8 cellular contexts compared by ENCODE assay signal in genomic region chr3:184135911-184136260, GRCh38. TPM values are rescaled to one million over a fixed set of nuclear protein-coding genes. Genes with fewer than 3 reads are reported as not detected.
DNase-seq lines count a peak whose midpoint lies in the region; ATAC-seq, FAIRE-seq and TF ChIP-seq lines count a peak whose summit lies in the region.

No MANE protein-coding gene starts in this region.

- peak overlapping the region; percentile 82 for H3K4me2 ChIP-seq in HepG2 (ENCODE audit: low read depth, low read length)

- TF ChIP-seq EP300 in HepG2 (IDR thresholded peaks at IDR 0.05; ENCODE audit: low read depth in 2 of 2, low read length in 2 of 2) (no peak), HepG2 (CRISPR knock-in tag; IDR thresholded peaks at IDR 0.05; ENCODE audit: borderline replicate concordance) (no peak)

- peak overlapping the region; percentile 61 for H3K27ac ChIP-seq in HepG2 (ENCODE audit: extremely low read length, insufficient read depth, low read length)
- peak overlapping the region; percentile 96 for H3K27ac ChIP-seq in thymus (ENCODE audit: low read depth)

- H2AFZ ChIP-seq in HepG2 (ENCODE audit: low read length) = no peak overlapping the region

- no peaks in the 10 kb centered on the region for H3K9me3 Mint-ChIP-seq in activated CD8-positive, alpha-beta memory T cell treated with anti-CD3 and anti-CD28 coated beads, Interleukin-2, amount 10 ng/mL, durations not matched to agents 7 days and 5 days (ENCODE audit: low read depth)

- peaks cover 17% of the 10 kb centered on the region for H3K36me3 Mint-ChIP-seq in activated CD8-positive, alpha-beta memory T cell treated with anti-CD3 and anti-CD28 coated beads, Interleukin-2, amount 10 ng/mL, durations not matched to agents 7 days and 5 days

- H3K9me3 ChIP-seq in adipocyte (ENCODE audit: control insufficient read depth, low read length) (no peaks in the 10 kb centered on the region), HepG2 (ENCODE audit: low read length) (no peaks in the 10 kb centered on the region), thymus (ENCODE audit: control insufficient read depth) (no peaks in the 10 kb centered on the region)

- intact Hi-C loops in HepG2 (cut with micrococcal nuclease; ENCODE audit: unreplicated experiment) = loop anchor here (2.0 kb wide), 1 partner anchor 241 kb away; no protein-coding TSS in a partner anchor

- no peak for TF ChIP-seq CTCF in HepG2 (CRISPR knock-in tag; IDR thresholded peaks at IDR 0.05)

- in situ Hi-C loops in HepG2 (cut with HindIII; ENCODE audit: extremely low pct_ligation_motif_present, low pct_unique_long_range_greater_than_20kb) = loop anchor here (25.0 kb wide), 1 partner anchor 249 kb away; the partner anchor contains the start of gene PARL

- H3K27me3 ChIP-seq in adipocyte (replicated peaks; ENCODE audit: control insufficient read depth, insufficient read depth, low read length) = no peaks in the 10 kb centered on the region
- H3K27me3 ChIP-seq in HepG2 (ENCODE audit: control insufficient read depth in 1 of 2, insufficient read depth in 2 of 2, low read length in 2 of 2) = no peaks in the 10 kb centered on the region; a peak in 1 of 5 replicates
- no peaks in the 10 kb centered on the region for H3K27me3 ChIP-seq in thymus (ENCODE audit: control insufficient read depth, insufficient read depth)

- H3K9ac ChIP-seq in adipocyte (ENCODE audit: low read length) (peak overlapping the region; percentile 95), HepG2 (ENCODE audit: insufficient read depth, low read depth, low read length) (peak overlapping the region; percentile 89)

- POLR2A ChIA-PET in HepG2 (lab: Yijun Ruan, JAX) = interaction anchor here (0.6 to 2.8 kb wide), 7 partner anchors 11 to 106 kb away, joined by 3 to 28 read pairs (median 5); partner anchors contain the start of genes ABCF3 and DVL3

- no peak for DNase-seq in activated CD8-positive, alpha-beta memory T cell treated with anti-CD3 and anti-CD28 coated beads, Interleukin-2, amount 10 ng/mL, durations not matched to agents 7 days and 5 days
- DNase-seq in activated CD8-positive, alpha-beta memory T cell treated with anti-CD3 and anti-CD28 coated beads, Interleukin-2, amount 50 U/mL, for 48 hours = no peak
- DNase-seq in adipocyte (ENCODE audit: low read depth) (no peak), HepG2 (ENCODE audit: low spot score) (no peak), HPDE6-E6E7 (ENCODE audit: extremely low spot score) (no peak), C1 segment of cervical spinal cord (lab: John Stamatoyannopoulos, UW) (no peak)

- peak overlapping the region; percentile 89 for H3K27ac Mint-ChIP-seq in activated CD8-positive, alpha-beta memory T cell treated with anti-CD3 and anti-CD28 coated beads, Interleukin-2, amount 10 ng/mL, durations not matched to agents 7 days and 5 days

- H3K4me1 ChIP-seq in adipocyte (ENCODE audit: control insufficient read depth, insufficient read depth, low read length) = peaks cover 18% of the 10 kb centered on the region
- H3K4me1 ChIP-seq in HepG2 (ENCODE audit: insufficient read depth, low read length) = peaks cover 23% of the 10 kb centered on the region
- peaks cover 16% of the 10 kb centered on the region for H3K4me1 ChIP-seq in thymus (ENCODE audit: control insufficient read depth, insufficient read depth, low read length)

- TF ChIP-seq POLR2A in HepG2 (IDR thresholded peaks at IDR 0.05; ENCODE audit: insufficient read depth in 1 of 2, low read depth in 2 of 2, low read length in 2 of 2) = no peak

- no peaks in the 10 kb centered on the region for H3K27me3 Mint-ChIP-seq in activated CD8-positive, alpha-beta memory T cell treated with anti-CD3 and anti-CD28 coated beads, Interleukin-2, amount 10 ng/mL, durations not matched to agents 7 days and 5 days

- H3K79me2 ChIP-seq in HepG2 (ENCODE audit: insufficient read depth, low read length) = peaks cover 30% of the 10 kb centered on the region

- no peaks in the 10 kb centered on the region for H4K20me1 ChIP-seq in HepG2 (ENCODE audit: insufficient read depth, low read length)

- CTCF ChIA-PET in activated CD8-positive, alpha-beta memory T cell treated with anti-CD3 and anti-CD28 coated beads, Interleukin-2, amount 10 ng/mL, durations not matched to agents 7 days and 5 days (lab: Charles Lee) = interaction anchor here (1.3 to 2.3 kb wide), 5 partner anchors 9 to 252 kb away, joined by 3 to 9 read pairs (median 8); partner anchors contain the start of genes DVL3, EEF1AKMT4 and PARL
- CTCF ChIA-PET in HepG2 (lab: Yijun Ruan, JAX; ENCODE audit: low intra/inter-chr PET ratio, low total read pairs) = no interaction called here

- H3K4me3 ChIP-seq in adipocyte (ENCODE audit: low read length) (peak overlapping the region; percentile 98), HepG2 (replicated peaks in 1 of 3; ENCODE audit: insufficient read depth in 1 of 3, low read depth in 2 of 3, low read length in 3 of 3) (peak overlapping the region; percentile 86 to 94 (median 93)), thymus (ENCODE audit: low read length) (peak overlapping the region; percentile 89)

- 8% methylated on average over 9 of the region's 9 CpGs for WGBS in HepG2 (ENCODE audit: low lambda C conversion rate)
- 9% methylated on average over 9 of the region's 9 CpGs for WGBS in thymus

- no peak for ATAC-seq in activated CD8-positive, alpha-beta memory T cell treated with anti-CD3 and anti-CD28 coated beads, Interleukin-2, amount 10 ng/mL, durations not matched to agents 7 days and 5 days
- no peak for ATAC-seq in HepG2
- ATAC-seq in HG03095 (IDR thresholded peaks at IDR 0.05; ENCODE audit: unreplicated experiment) = no peak

- H3K36me3 ChIP-seq in adipocyte (ENCODE audit: control insufficient read depth, insufficient read depth, low read length, severe bottlenecking) (peaks cover 19% of the 10 kb centered on the region), HepG2 (replicated peaks in 1 of 2; ENCODE audit: control insufficient read depth in 1 of 2, insufficient read depth in 2 of 2, low read length in 2 of 2) (peaks cover 8 to 17% of the 10 kb centered on the region in 2 experiments; a peak in 4 of 5 replicates), thymus (ENCODE audit: control insufficient read depth, insufficient read depth) (peaks cover 6% of the 10 kb centered on the region)

- H3K4me1 Mint-ChIP-seq in activated CD8-positive, alpha-beta memory T cell treated with anti-CD3 and anti-CD28 coated beads, Interleukin-2, amount 10 ng/mL, durations not matched to agents 7 days and 5 days = peaks cover 31% of the 10 kb centered on the region

- no peak for TF ChIP-seq RAD21 in HepG2 (CRISPR knock-in tag; IDR thresholded peaks at IDR 0.05)

- BruUV-seq in HepG2 (replicated peaks; lab: Mats Ljungman, UMichigan) = no TSS peak

- H3K4me3 Mint-ChIP-seq in activated CD8-positive, alpha-beta memory T cell treated with anti-CD3 and anti-CD28 coated beads, Interleukin-2, amount 10 ng/mL, durations not matched to agents 7 days and 5 days = peak overlapping the region; percentile 94

- FAIRE-seq in HepG2 (lab: Jason Lieb, UNC) = no peak

RNA-seq across cellular contexts. Expression of gene EIF2B5, which starts 0.7 kb away (rescaled TPM):
- total RNA-seq in activated CD8-positive, alpha-beta memory T cell treated with anti-CD3 and anti-CD28 coated beads, Interleukin-2, amount 10 ng/mL, durations not matched to agents 7 days and 5 days = 10 to 100 TPM; 52.2 to 61.6 TPM
- 60.2 and 60.3 TPM in 2 replicates for total RNA-seq in HepG2 (2016; rRNA removed; fragmentation: Illumina TruSeq; extraction: Trizol)
- 13.3 and 14.4 TPM in 2 replicates for total RNA-seq in HepG2 (2016; cell fraction: cytosol; rRNA removed; fragmentation: Illumina TruSeq; extraction: Trizol; ENCODE audit: low read depth)
- total RNA-seq in HepG2 (2016; cell fraction: insoluble cytoplasmic fraction; rRNA removed; fragmentation: Illumina TruSeq; extraction: Trizol) = 56.4 and 59.3 TPM in 2 replicates
- total RNA-seq in HepG2 (2016; cell fraction: membrane; rRNA removed; fragmentation: Illumina TruSeq; extraction: Trizol) = 25.4 and 30.0 TPM in 2 replicates
- 46.2 and 46.9 TPM in 2 replicates for total RNA-seq in HepG2 (2016; cell fraction: nucleus; rRNA removed; fragmentation: Illumina TruSeq; extraction: Trizol)
- polyA plus RNA-seq in HepG2 (2011; rRNA removed) = 38.4 and 42.2 TPM in 2 replicates
- 31.2 and 31.6 TPM in 2 replicates for polyA plus RNA-seq in HepG2 (2011; cell fraction: cytosol; rRNA removed)
- 105 and 110 TPM in 2 replicates for polyA plus RNA-seq in HepG2 (2011; cell fraction: nucleus; rRNA removed)
- 31.8 and 34.3 TPM in 2 replicates for polyA plus RNA-seq in HepG2 (2012)
- polyA plus RNA-seq in HepG2 (2016; cell fraction: cytosol; fragmentation: Illumina TruSeq; extraction: Trizol; ENCODE audit: low read depth) = 12.5 and 14.4 TPM in 2 replicates
- 49.2 and 49.4 TPM in 2 replicates for polyA plus RNA-seq in HepG2 (2016; cell fraction: insoluble cytoplasmic fraction; fragmentation: Illumina TruSeq; extraction: Trizol; ENCODE audit: low read depth)
- polyA plus RNA-seq in HepG2 (2016; cell fraction: membrane; fragmentation: Illumina TruSeq; extraction: Trizol; ENCODE audit: low read depth) = 17.8 and 21.2 TPM in 2 replicates
- 79.9 and 81.6 TPM in 2 replicates for polyA plus RNA-seq in HepG2 (2016; cell fraction: nucleus; fragmentation: Illumina TruSeq; extraction: Trizol; ENCODE audit: insufficient read depth, low read depth)
- polyA minus RNA-seq in HepG2 (2011; rRNA and poly(A)+ RNA removed; ENCODE audit: low replicate concordance) = 63.6 and 87.1 TPM in 2 replicates
- polyA minus RNA-seq in HepG2 (2011; cell fraction: cytosol; rRNA and poly(A)+ RNA removed) = 14.2 and 16.3 TPM in 2 replicates
- polyA minus RNA-seq in HepG2 (2011; cell fraction: nucleus; rRNA and poly(A)+ RNA removed) = 53.6 and 66.0 TPM in 2 replicates
- 47.3 TPM for polyA plus RNA-seq in thymus

RNA-seq across cellular contexts. Expression of gene DVL3, which starts 19.3 kb away (rescaled TPM):
- 10 to 100 TPM; 42.6 to 44.2 TPM for total RNA-seq in activated CD8-positive, alpha-beta memory T cell treated with anti-CD3 and anti-CD28 coated beads, Interleukin-2, amount 10 ng/mL, durations not matched to agents 7 days and 5 days
- 25.4 and 29.0 TPM in 2 replicates for total RNA-seq in HepG2 (2016; rRNA removed; fragmentation: Illumina TruSeq; extraction: Trizol)
- total RNA-seq in HepG2 (2016; cell fraction: cytosol; rRNA removed; fragmentation: Illumina TruSeq; extraction: Trizol; ENCODE audit: low read depth) = 23.8 and 24.8 TPM in 2 replicates
- 20.5 and 27.5 TPM in 2 replicates for total RNA-seq in HepG2 (2016; cell fraction: insoluble cytoplasmic fraction; rRNA removed; fragmentation: Illumina TruSeq; extraction: Trizol)
- 52.6 and 55.8 TPM in 2 replicates for total RNA-seq in HepG2 (2016; cell fraction: membrane; rRNA removed; fragmentation: Illumina TruSeq; extraction: Trizol)
- total RNA-seq in HepG2 (2016; cell fraction: nucleus; rRNA removed; fragmentation: Illumina TruSeq; extraction: Trizol) = 28.8 and 35.1 TPM in 2 replicates
- polyA plus RNA-seq in HepG2 (2011; rRNA removed) (36.1 and 42.9 TPM in 2 replicates), thymus (26.0 TPM)
- polyA plus RNA-seq in HepG2 (2011; cell fraction: cytosol; rRNA removed) = 18.8 and 21.5 TPM in 2 replicates
- polyA plus RNA-seq in HepG2 (2011; cell fraction: nucleus; rRNA removed) = 166 and 190 TPM in 2 replicates
- polyA plus RNA-seq in HepG2 (2012) = 37.1 and 38.4 TPM in 2 replicates
- 40.0 and 43.8 TPM in 2 replicates for polyA plus RNA-seq in HepG2 (2016; cell fraction: cytosol; fragmentation: Illumina TruSeq; extraction: Trizol; ENCODE audit: low read depth)
- 28.4 and 42.1 TPM in 2 replicates for polyA plus RNA-seq in HepG2 (2016; cell fraction: insoluble cytoplasmic fraction; fragmentation: Illumina TruSeq; extraction: Trizol; ENCODE audit: low read depth)
- polyA plus RNA-seq in HepG2 (2016; cell fraction: membrane; fragmentation: Illumina TruSeq; extraction: Trizol; ENCODE audit: low read depth) = 59.8 and 69.8 TPM in 2 replicates
- polyA plus RNA-seq in HepG2 (2016; cell fraction: nucleus; fragmentation: Illumina TruSeq; extraction: Trizol; ENCODE audit: insufficient read depth, low read depth) = 134 and 135 TPM in 2 replicates
- polyA minus RNA-seq in HepG2 (2011; rRNA and poly(A)+ RNA removed; ENCODE audit: low replicate concordance) = 62.6 and 62.7 TPM in 2 replicates
- 24.4 and 29.1 TPM in 2 replicates for polyA minus RNA-seq in HepG2 (2011; cell fraction: cytosol; rRNA and poly(A)+ RNA removed)
- 50.5 and 58.6 TPM in 2 replicates for polyA minus RNA-seq in HepG2 (2011; cell fraction: nucleus; rRNA and poly(A)+ RNA removed)

RNA-seq across cellular contexts. Expression of gene AP2M1, which starts 38.8 kb away (rescaled TPM):
- total RNA-seq in activated CD8-positive, alpha-beta memory T cell treated with anti-CD3 and anti-CD28 coated beads, Interleukin-2, amount 10 ng/mL, durations not matched to agents 7 days and 5 days = 100 to 1,000 TPM; 218 to 230 TPM
- 124 and 126 TPM in 2 replicates for total RNA-seq in HepG2 (2016; rRNA removed; fragmentation: Illumina TruSeq; extraction: Trizol)
- 72.2 and 73.9 TPM in 2 replicates for total RNA-seq in HepG2 (2016; cell fraction: cytosol; rRNA removed; fragmentation: Illumina TruSeq; extraction: Trizol; ENCODE audit: low read depth)
- 120 and 132 TPM in 2 replicates for total RNA-seq in HepG2 (2016; cell fraction: insoluble cytoplasmic fraction; rRNA removed; fragmentation: Illumina TruSeq; extraction: Trizol)
- 105 and 110 TPM in 2 replicates for total RNA-seq in HepG2 (2016; cell fraction: membrane; rRNA removed; fragmentation: Illumina TruSeq; extraction: Trizol)
- total RNA-seq in HepG2 (2016; cell fraction: nucleus; rRNA removed; fragmentation: Illumina TruSeq; extraction: Trizol) = 55.3 and 71.0 TPM in 2 replicates
- polyA plus RNA-seq in HepG2 (2011; rRNA removed) = 146 and 189 TPM in 2 replicates
- 105 and 107 TPM in 2 replicates for polyA plus RNA-seq in HepG2 (2011; cell fraction: cytosol; rRNA removed)
- polyA plus RNA-seq in HepG2 (2011; cell fraction: nucleus; rRNA removed) = 190 and 200 TPM in 2 replicates
- 119 and 172 TPM in 2 replicates for polyA plus RNA-seq in HepG2 (2012)
- polyA plus RNA-seq in HepG2 (2016; cell fraction: cytosol; fragmentation: Illumina TruSeq; extraction: Trizol; ENCODE audit: low read depth) = 89.6 and 102 TPM in 2 replicates
- polyA plus RNA-seq in HepG2 (2016; cell fraction: insoluble cytoplasmic fraction; fragmentation: Illumina TruSeq; extraction: Trizol; ENCODE audit: low read depth) = 155 and 182 TPM in 2 replicates
- 110 and 116 TPM in 2 replicates for polyA plus RNA-seq in HepG2 (2016; cell fraction: membrane; fragmentation: Illumina TruSeq; extraction: Trizol; ENCODE audit: low read depth)
- polyA plus RNA-seq in HepG2 (2016; cell fraction: nucleus; fragmentation: Illumina TruSeq; extraction: Trizol; ENCODE audit: insufficient read depth, low read depth) = 139 and 149 TPM in 2 replicates
- polyA minus RNA-seq in HepG2 (2011; rRNA and poly(A)+ RNA removed; ENCODE audit: low replicate concordance) = 177 and 651 TPM in 2 replicates
- 51.9 and 58.8 TPM in 2 replicates for polyA minus RNA-seq in HepG2 (2011; cell fraction: cytosol; rRNA and poly(A)+ RNA removed)
- polyA minus RNA-seq in HepG2 (2011; cell fraction: nucleus; rRNA and poly(A)+ RNA removed) = 68.9 and 87.9 TPM in 2 replicates
- 165 TPM for polyA plus RNA-seq in thymus

RNA-seq across cellular contexts. Expression of gene HTR3E, which starts 39.0 kb away (rescaled TPM):
- not detected for total RNA-seq in activated CD8-positive, alpha-beta memory T cell treated with anti-CD3 and anti-CD28 coated beads, Interleukin-2, amount 10 ng/mL, durations not matched to agents 7 days and 5 days
- total RNA-seq in HepG2 (2016; rRNA removed; fragmentation: Illumina TruSeq; extraction: Trizol) = not detected in 2 replicates
- not detected in 2 replicates for total RNA-seq in HepG2 (2016; cell fraction: cytosol; rRNA removed; fragmentation: Illumina TruSeq; extraction: Trizol; ENCODE audit: low read depth)
- total RNA-seq in HepG2 (2016; cell fraction: insoluble cytoplasmic fraction; rRNA removed; fragmentation: Illumina TruSeq; extraction: Trizol) = not detected in 2 replicates
- not detected in 2 replicates for total RNA-seq in HepG2 (2016; cell fraction: membrane; rRNA removed; fragmentation: Illumina TruSeq; extraction: Trizol)
- total RNA-seq in HepG2 (2016; cell fraction: nucleus; rRNA removed; fragmentation: Illumina TruSeq; extraction: Trizol) = not detected in 2 replicates
- not detected in 2 replicates for polyA plus RNA-seq in HepG2 (2011; rRNA removed)
- polyA plus RNA-seq in HepG2 (2011; cell fraction: cytosol; rRNA removed) = not detected in 2 replicates
- polyA plus RNA-seq in HepG2 (2011; cell fraction: nucleus; rRNA removed) = not detected in 2 replicates
- polyA plus RNA-seq in HepG2 (2012) = not detected in 2 replicates
- polyA plus RNA-seq in HepG2 (2016; cell fraction: cytosol; fragmentation: Illumina TruSeq; extraction: Trizol; ENCODE audit: low read depth) = not detected in 2 replicates
- polyA plus RNA-seq in HepG2 (2016; cell fraction: insoluble cytoplasmic fraction; fragmentation: Illumina TruSeq; extraction: Trizol; ENCODE audit: low read depth) = not detected in 2 replicates
- not detected in 2 replicates for polyA plus RNA-seq in HepG2 (2016; cell fraction: membrane; fragmentation: Illumina TruSeq; extraction: Trizol; ENCODE audit: low read depth)
- polyA plus RNA-seq in HepG2 (2016; cell fraction: nucleus; fragmentation: Illumina TruSeq; extraction: Trizol; ENCODE audit: insufficient read depth, low read depth) = not detected in 2 replicates
- polyA minus RNA-seq in HepG2 (2011; rRNA and poly(A)+ RNA removed; ENCODE audit: low replicate concordance) = not detected in 2 replicates
- polyA minus RNA-seq in HepG2 (2011; cell fraction: cytosol; rRNA and poly(A)+ RNA removed) = not detected in 2 replicates
- polyA minus RNA-seq in HepG2 (2011; cell fraction: nucleus; rRNA and poly(A)+ RNA removed) = not detected in 2 replicates
- 0.05 TPM for polyA plus RNA-seq in thymus

RNA-seq across cellular contexts. Expression of gene ABCF3, which starts 50.1 kb away (rescaled TPM):
- 10 to 100 TPM; 57.6 to 60.2 TPM for total RNA-seq in activated CD8-positive, alpha-beta memory T cell treated with anti-CD3 and anti-CD28 coated beads, Interleukin-2, amount 10 ng/mL, durations not matched to agents 7 days and 5 days
- 32.7 and 38.8 TPM in 2 replicates for total RNA-seq in HepG2 (2016; rRNA removed; fragmentation: Illumina TruSeq; extraction: Trizol)
- total RNA-seq in HepG2 (2016; cell fraction: cytosol; rRNA removed; fragmentation: Illumina TruSeq; extraction: Trizol; ENCODE audit: low read depth) = 7.0 and 8.6 TPM in 2 replicates
- total RNA-seq in HepG2 (2016; cell fraction: insoluble cytoplasmic fraction; rRNA removed; fragmentation: Illumina TruSeq; extraction: Trizol) = 30.5 and 38.2 TPM in 2 replicates
- total RNA-seq in HepG2 (2016; cell fraction: membrane; rRNA removed; fragmentation: Illumina TruSeq; extraction: Trizol) = 9.7 and 13.0 TPM in 2 replicates
- 31.0 and 40.0 TPM in 2 replicates for total RNA-seq in HepG2 (2016; cell fraction: nucleus; rRNA removed; fragmentation: Illumina TruSeq; extraction: Trizol)
- polyA plus RNA-seq in HepG2 (2011; rRNA removed) = 46.5 and 48.2 TPM in 2 replicates
- 30.2 and 39.9 TPM in 2 replicates for polyA plus RNA-seq in HepG2 (2011; cell fraction: cytosol; rRNA removed)
- 164 and 188 TPM in 2 replicates for polyA plus RNA-seq in HepG2 (2011; cell fraction: nucleus; rRNA removed)
- polyA plus RNA-seq in HepG2 (2012) = 28.3 and 31.4 TPM in 2 replicates
- 4.3 TPM in 2 replicates for polyA plus RNA-seq in HepG2 (2016; cell fraction: cytosol; fragmentation: Illumina TruSeq; extraction: Trizol; ENCODE audit: low read depth)
- polyA plus RNA-seq in HepG2 (2016; cell fraction: insoluble cytoplasmic fraction; fragmentation: Illumina TruSeq; extraction: Trizol; ENCODE audit: low read depth) = 30.4 and 34.2 TPM in 2 replicates
- polyA plus RNA-seq in HepG2 (2016; cell fraction: membrane; fragmentation: Illumina TruSeq; extraction: Trizol; ENCODE audit: low read depth) = 5.7 and 8.3 TPM in 2 replicates
- polyA plus RNA-seq in HepG2 (2016; cell fraction: nucleus; fragmentation: Illumina TruSeq; extraction: Trizol; ENCODE audit: insufficient read depth, low read depth) = 92.9 and 103 TPM in 2 replicates
- 79.8 and 202 TPM in 2 replicates for polyA minus RNA-seq in HepG2 (2011; rRNA and poly(A)+ RNA removed; ENCODE audit: low replicate concordance)
- polyA minus RNA-seq in HepG2 (2011; cell fraction: cytosol; rRNA and poly(A)+ RNA removed) = 25.1 and 28.6 TPM in 2 replicates
- 71.1 and 80.3 TPM in 2 replicates for polyA minus RNA-seq in HepG2 (2011; cell fraction: nucleus; rRNA and poly(A)+ RNA removed)
- polyA plus RNA-seq in thymus = 60.6 TPM
